Comparison of ENCODE assay signal across 8 cellular contexts in genomic region chr11:27234961-27235360, GRCh38.
"Had no signal": no experiment of that assay in that cellular context is flagged by ENCODE, and none has a peak within 500 bp of the region (broad histone marks: within the 10 kb centered on the region; RNA-seq: fewer than 3 reads in every experiment).

No MANE protein-coding gene starts in this region.

- ATAC-seq: activated CD8-positive, alpha-beta T cell treated with anti-CD3 and anti-CD28 coated beads, Interleukin-2, amount 10 ng/mL, durations not matched to agents 7 days and 5 days; WTC11 had no signal

- DNase-seq: activated CD4-positive, alpha-beta T cell treated with anti-CD3 and anti-CD28 coated beads for 48 hours; activated CD8-positive, alpha-beta memory T cell treated with anti-CD3 and anti-CD28 coated beads, Interleukin-2, amount 50 U/mL, for 48 hours; activated CD8-positive, alpha-beta T cell treated with anti-CD3 and anti-CD28 coated beads, Interleukin-2, amount 10 ng/mL, durations not matched to agents 7 days and 5 days; activated naive CD8-positive, alpha-beta T cell treated with anti-CD3 and anti-CD28 coated beads, Interleukin-2, amount 10 ng/mL, durations not matched to agents 7 days and 5 days; head of caudate nucleus; stimulated activated naive B cell treated with anti-CD40 and anti-IgM and Interleukin-4, amounts not matched to agents 10 μg/mL and 1 μg/mL and 100 μg/mL, for 72 hours had no signal

- H3K4me1 ChIP-seq: foreskin keratinocyte had no signal

- H3K27me3 ChIP-seq: foreskin keratinocyte had no signal

- H3K27ac ChIP-seq: foreskin keratinocyte had no signal
